1 cellular context compared by ENCODE assay signal in the genomic region with DNA sequence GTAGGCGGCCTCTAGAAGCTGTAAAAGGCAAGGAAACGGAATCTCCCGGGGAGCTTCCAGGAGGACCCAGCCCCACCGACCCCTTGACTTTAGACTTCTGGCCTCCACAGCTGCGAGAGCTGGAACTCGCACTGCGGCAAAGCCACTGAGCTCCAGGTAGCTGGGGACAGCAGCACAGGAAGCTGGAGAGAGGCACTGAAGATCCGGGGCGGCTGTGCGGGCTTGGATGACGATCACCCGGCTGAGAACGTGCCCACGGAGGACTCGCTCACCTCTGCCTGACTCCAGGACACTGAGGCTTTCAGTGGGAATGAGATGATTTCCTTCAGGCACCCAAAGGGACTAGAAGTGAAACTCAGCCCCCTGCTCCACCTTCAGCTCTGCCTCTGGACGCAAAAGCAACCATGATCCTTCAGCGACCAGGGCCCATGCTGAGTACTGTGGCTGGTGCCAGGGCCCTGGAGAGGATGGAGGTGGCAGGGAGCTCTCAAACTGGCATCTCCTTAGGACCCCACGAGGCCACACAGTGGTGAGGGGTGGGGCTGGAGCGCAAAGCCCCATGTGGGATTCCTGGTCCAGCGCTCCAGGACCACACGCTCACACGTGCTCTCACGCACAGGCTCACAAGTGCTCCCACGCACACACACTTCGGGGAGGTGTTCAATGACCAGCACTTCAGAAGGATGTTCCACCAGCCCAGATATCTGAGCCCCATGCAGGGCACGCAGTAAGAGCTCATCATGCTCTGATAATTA.
TF ChIP-seq lines count a peak whose summit lies in the region.

No MANE protein-coding gene starts in this region.

TF ChIP-seq in H1, 55 proteins besides CTCF, POLR2A, EP300 and RAD21 (continued from another document):
- TF ChIP-seq, protein P1, sequence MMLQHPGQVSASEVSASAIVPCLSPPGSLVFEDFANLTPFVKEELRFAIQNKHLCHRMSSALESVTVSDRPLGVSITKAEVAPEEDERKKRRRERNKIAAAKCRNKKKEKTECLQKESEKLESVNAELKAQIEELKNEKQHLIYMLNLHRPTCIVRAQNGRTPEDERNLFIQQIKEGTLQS (IDR thresholded peaks at IDR 0.05; ENCODE audit: insufficient read depth, low read depth, low read length), result no peak
- TF ChIP-seq, protein P2, sequence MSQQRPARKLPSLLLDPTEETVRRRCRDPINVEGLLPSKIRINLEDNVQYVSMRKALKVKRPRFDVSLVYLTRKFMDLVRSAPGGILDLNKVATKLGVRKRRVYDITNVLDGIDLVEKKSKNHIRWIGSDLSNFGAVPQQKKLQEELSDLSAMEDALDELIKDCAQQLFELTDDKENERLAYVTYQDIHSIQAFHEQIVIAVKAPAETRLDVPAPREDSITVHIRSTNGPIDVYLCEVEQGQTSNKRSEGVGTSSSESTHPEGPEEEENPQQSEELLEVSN (IDR thresholded peaks at IDR 0.05), result no peak
- TF ChIP-seq KDM4A (IDR thresholded peaks at IDR 0.05; ENCODE audit: low read depth, low read length, severe bottlenecking) (no peak), SP4 (IDR thresholded peaks at IDR 0.05; ENCODE audit: low read length) (no peak), TCF12 (IDR thresholded peaks at IDR 0.05; ENCODE audit: low read depth, low read length) (no peak), CREB1 (IDR thresholded peaks at IDR 0.05) (no peak), SIX5 (IDR thresholded peaks at IDR 0.05; ENCODE audit: low read depth, low read length) (no peak), RNF2 (IDR thresholded peaks at IDR 0.05; ENCODE audit: borderline replicate concordance, low read depth, low read length, missing control alignments, poor library complexity, severe bottlenecking) (no peak), RFX5 (IDR thresholded peaks at IDR 0.05; ENCODE audit: borderline replicate concordance, low read depth, low read length) (no peak), HDAC2 (IDR thresholded peaks at IDR 0.05; ENCODE audit: borderline replicate concordance in 1 of 2, low read depth in 2 of 2, low read length in 2 of 2) (no peak), TAF1 (IDR thresholded peaks at IDR 0.05; ENCODE audit: low read depth, low read length) (no peak), GABPA (IDR thresholded peaks at IDR 0.05; ENCODE audit: borderline replicate concordance, insufficient read depth, low read length) (no peak), CHD2 (IDR thresholded peaks at IDR 0.05; ENCODE audit: low read length) (no peak), RBBP5 (IDR thresholded peaks at IDR 0.05; ENCODE audit: borderline replicate concordance, low read depth, low read length) (no peak)
- TF ChIP-seq, protein P3, sequence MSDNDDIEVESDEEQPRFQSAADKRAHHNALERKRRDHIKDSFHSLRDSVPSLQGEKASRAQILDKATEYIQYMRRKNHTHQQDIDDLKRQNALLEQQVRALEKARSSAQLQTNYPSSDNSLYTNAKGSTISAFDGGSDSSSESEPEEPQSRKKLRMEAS (IDR thresholded peaks at IDR 0.05), result no peak
TF ChIP-seq in H1: peak in this region for 0.
